In the genomic region with DNA sequence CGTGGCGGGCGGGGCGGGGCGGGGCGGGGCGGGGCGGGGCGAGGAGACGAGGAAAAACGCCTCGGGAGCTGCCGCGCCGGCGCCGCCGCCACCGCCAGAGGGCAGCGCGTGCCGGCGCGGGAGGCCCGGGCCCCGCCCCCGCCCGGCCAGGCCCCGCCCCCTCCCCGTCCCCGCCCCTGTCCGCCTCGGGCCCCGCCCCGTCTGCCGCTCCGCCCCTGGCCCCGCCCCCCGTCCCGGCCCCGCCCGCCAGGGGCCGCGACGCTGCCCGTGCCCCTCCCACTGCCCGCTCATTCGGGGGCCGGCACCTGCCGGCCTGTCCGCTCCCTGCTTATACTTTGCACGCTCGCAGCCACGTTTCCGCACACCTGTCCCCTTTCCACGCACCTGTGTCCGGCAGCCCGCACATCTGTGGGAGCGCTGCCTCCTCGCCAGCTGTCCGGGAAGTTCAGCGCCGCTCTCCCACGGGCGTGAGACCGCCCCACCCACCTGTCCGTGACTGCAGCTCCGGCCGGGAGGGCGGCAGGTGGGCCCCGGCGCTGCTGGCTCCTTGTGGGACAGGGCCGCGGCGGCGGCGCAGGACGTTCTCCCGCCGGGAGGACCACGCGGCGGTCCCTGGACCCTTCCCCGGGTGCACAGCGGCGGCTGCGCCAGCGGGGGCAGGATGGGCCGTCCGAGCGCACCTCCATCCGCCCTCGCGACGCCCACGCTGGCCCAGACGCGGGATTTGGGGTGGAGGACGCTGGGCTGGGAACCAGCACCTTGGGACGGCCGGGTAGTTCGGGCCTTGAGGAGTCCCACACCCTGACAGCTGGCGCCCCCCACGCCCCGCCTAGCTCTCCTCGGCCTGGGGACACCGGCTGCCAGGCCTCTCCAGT, we compare ENCODE assay signal across 8 cellular contexts. TPM values are rescaled to one million over a fixed set of nuclear protein-coding genes. Genes with fewer than 3 reads are reported as not detected.
DNase-seq lines count a peak whose midpoint lies in the region; ATAC-seq and TF ChIP-seq lines count a peak whose summit lies in the region.

No MANE protein-coding gene starts in this region.

- TF ChIP-seq CTCF in brain microvascular endothelial cell (IDR thresholded peaks at IDR 0.05; ENCODE audit: low read depth, low read length, missing control alignments), result peak; percentile 26
- TF ChIP-seq CTCF in spleen (IDR thresholded peaks at IDR 0.05 in 8 of 11, conservative IDR thresholded peaks at IDR 0.05 in 3 of 11), result peak in 7 of 11 experiments; percentile 21 to 50 (median 36)
- TF ChIP-seq CTCF in MM.1S (IDR thresholded peaks at IDR 0.05; ENCODE audit: low read length), result no peak

- WGBS in spleen, 5 donors, result 1% methylated on average over 49 to 107 of the region's 107 CpGs

- DNase-seq in UCSD-AML1 (lab: John Stamatoyannopoulos, UW; ENCODE audit: unreplicated experiment) (peak; percentile 73), brain microvascular endothelial cell (peak; percentile 20), immature natural killer cell (peak; percentile 70 to 78 (median 74)), spleen (peak; percentile 95), MM.1S (no peak)

- H2AFZ ChIP-seq in ACC112 (ENCODE audit: low read length, unreplicated experiment) (peak overlapping the region; percentile 53), MM.1S (ENCODE audit: low read length) (no peak overlapping the region)

- no peak overlapping the region for H3K9ac ChIP-seq in HUES48 (ENCODE audit: low read depth, low read length)
- H3K9ac ChIP-seq in MM.1S (ENCODE audit: low read length), result no peak overlapping the region

- H3K27ac ChIP-seq in ACC112 (ENCODE audit: low read depth, low read length) (no peak overlapping the region), HUES48 (ENCODE audit: low read depth, low read length) (no peak overlapping the region), brain microvascular endothelial cell (no peak overlapping the region), spleen (peak overlapping the region; percentile 22 to 92 (median 78)), MM.1S (ENCODE audit: low read length) (no peak overlapping the region)

- H4K20me1 ChIP-seq in MM.1S (ENCODE audit: insufficient read depth, low read length), result no peaks in the 10 kb centered on the region

- intact Hi-C loops in spleen (cut with DNase I; ENCODE audit: low total_unique reads), result no loop called here

- TF ChIP-seq POLR2A in spleen (IDR thresholded peaks at IDR 0.05), result no peak

- peak overlapping the region; percentile 88 to 95 (median 90) for H3K4me3 Mint-ChIP-seq in immature natural killer cell

- peak overlapping the region; percentile 76 to 99 (median 94) for H3K27ac Mint-ChIP-seq in immature natural killer cell

- no peak overlapping the region for H3K4me2 ChIP-seq in MM.1S (ENCODE audit: low read depth, low read length)

- H3K27me3 Mint-ChIP-seq in immature natural killer cell (ENCODE audit: low read depth in 3 of 3), result peaks cover 9 to 28% (median 27%) of the 10 kb centered on the region in 3 donors

- H3K27me3 ChIP-seq in ACC112 (ENCODE audit: insufficient read depth, low read length) (peaks cover 29% of the 10 kb centered on the region), HUES48 (ENCODE audit: control insufficient read depth, insufficient read depth, low read length) (peaks cover 61% of the 10 kb centered on the region), brain microvascular endothelial cell (replicated peaks) (peaks cover 16% of the 10 kb centered on the region), spleen (replicated peaks in 1 of 7) (peaks cover 0 to 69% (median 24%) of the 10 kb centered on the region in 7 donors), MM.1S (replicated peaks; ENCODE audit: insufficient read depth, low read length) (no peaks in the 10 kb centered on the region)

- peaks cover 8% of the 10 kb centered on the region for H3K4me1 ChIP-seq in ACC112 (ENCODE audit: control insufficient read depth, insufficient read depth, low read length, unreplicated experiment)
- H3K4me1 ChIP-seq in HUES48 (ENCODE audit: control insufficient read depth, insufficient read depth, low read length), result peaks cover 11% of the 10 kb centered on the region; the same call in 1 of the 2 replicates
- peaks cover 8 to 56% (median 49%) of the 10 kb centered on the region in 6 donors for H3K4me1 ChIP-seq in spleen
- H3K4me1 ChIP-seq in MM.1S (ENCODE audit: low read length), result no peaks in the 10 kb centered on the region

- peaks cover 0 to 4% (median 0%) of the 10 kb centered on the region in 3 donors for H3K36me3 Mint-ChIP-seq in immature natural killer cell

- H3K9me3 ChIP-seq in HUES48 (ENCODE audit: control insufficient read depth, insufficient read depth, low read length) (no peaks in the 10 kb centered on the region), spleen (peaks cover 0 to 7% (median 0%) of the 10 kb centered on the region in 8 donors), MM.1S (replicated peaks; ENCODE audit: insufficient read depth, low read length) (no peaks in the 10 kb centered on the region)

- peaks cover 0 to 2% (median 0%) of the 10 kb centered on the region in 6 donors for H3K9me3 Mint-ChIP-seq in immature natural killer cell

- no peaks in the 10 kb centered on the region for H3K36me3 ChIP-seq in ACC112 (ENCODE audit: insufficient read depth, low read length)
- H3K36me3 ChIP-seq in HUES48 (ENCODE audit: control insufficient read depth, insufficient read depth, low read length), result no peaks in the 10 kb centered on the region
- peaks cover 4% of the 10 kb centered on the region for H3K36me3 ChIP-seq in brain microvascular endothelial cell (replicated peaks)
- no peaks in the 10 kb centered on the region for H3K36me3 ChIP-seq in spleen
- no peaks in the 10 kb centered on the region for H3K36me3 ChIP-seq in MM.1S (replicated peaks; ENCODE audit: insufficient read depth, low read length)

- ATAC-seq in GM18909 (IDR thresholded peaks at IDR 0.05; ENCODE audit: poor library complexity, unreplicated experiment), result peak; percentile 44

- peaks cover 12 to 15% of the 10 kb centered on the region in 2 donors for H3K4me1 Mint-ChIP-seq in immature natural killer cell

- no peaks in the 10 kb centered on the region for H3K79me2 ChIP-seq in ACC112 (ENCODE audit: control insufficient read depth, insufficient read depth, low read length, unreplicated experiment)
- no peaks in the 10 kb centered on the region for H3K79me2 ChIP-seq in MM.1S (ENCODE audit: low read length)

- in situ Hi-C loops in brain microvascular endothelial cell (cut with HindIII; ENCODE audit: low pct_ligation_motif_present, low sequenced_read_pairs), result no loop called here

- H3K4me3 ChIP-seq in ACC112 (ENCODE audit: low read depth, low read length) (peak overlapping the region; percentile 89), HUES48 (ENCODE audit: low read depth, low read length) (peak overlapping the region; percentile 61), brain microvascular endothelial cell (ENCODE audit: low read depth, low read length) (peak overlapping the region; percentile 43), spleen (peak overlapping the region; percentile 61 to 91 (median 78)), MM.1S (ENCODE audit: low read length) (no peak overlapping the region)

- H3K9me2 ChIP-seq in MM.1S (replicated peaks; ENCODE audit: insufficient read depth, low read length), result no peaks in the 10 kb centered on the region

- no peaks in the 10 kb centered on the region for H3F3A ChIP-seq in MM.1S (ENCODE audit: insufficient read depth, low read length)

RNA-seq across cellular contexts. Expression of a gene that starts 1.5 kb away (rescaled TPM):
- under 1 TPM in 2 of 3 donors, not detected in 1; 0.19 to 0.30 TPM for polyA plus RNA-seq in immature natural killer cell
- 10 to 100 TPM in 5 of 7 donors, 1 to 10 TPM in 2; 7.9 to 20.6 (median 13.2) TPM for total RNA-seq in spleen
- polyA plus RNA-seq in spleen, result 1 to 10 TPM; 1.4 to 4.6 (median 1.5) TPM

RNA-seq across cellular contexts. Expression of a gene that starts 16.7 kb away (rescaled TPM):
- polyA plus RNA-seq in immature natural killer cell, result under 1 TPM in 2 of 3 donors, not detected in 1; 0.52 to 0.77 TPM
- under 1 TPM in 6 of 7 donors, not detected in 1; 0.07 to 0.68 (median 0.19) TPM for total RNA-seq in spleen
- under 1 TPM; 0.24 to 0.48 (median 0.30) TPM for polyA plus RNA-seq in spleen

RNA-seq across cellular contexts. Expression of a gene that starts 23.0 kb away (rescaled TPM):
- polyA plus RNA-seq in immature natural killer cell (10 to 100 TPM in 1 of 3 donors, 1 to 10 TPM in 2; 5.6 to 12.2 (median 6.3) TPM), spleen (10 to 100 TPM; 11.5 to 26.5 (median 19.1) TPM)
- 10 to 100 TPM; 18.3 to 58.3 (median 37.9) TPM for total RNA-seq in spleen

RNA-seq across cellular contexts. Expression of a gene that starts 36.5 kb away (rescaled TPM):
- polyA plus RNA-seq in immature natural killer cell, result 10 to 100 TPM; 12.1 to 24.0 (median 14.0) TPM
- total RNA-seq in spleen, result 10 to 100 TPM; 13.6 to 26.3 (median 17.0) TPM
- 10 to 100 TPM in 1 of 3 donors, 1 to 10 TPM in 2; 6.3 to 15.4 (median 9.3) TPM for polyA plus RNA-seq in spleen

Comparison
In these comparisons a context has a peak if more than half of its experiments do, and no peak if none do; other contexts are left out.
1. H3K27ac ChIP-seq: peak in spleen (8 of 8); none in ACC112 (single experiment), HUES48 (single experiment), brain microvascular endothelial cell (single experiment) and MM.1S (single experiment).